Comparison of ENCODE assay signal across 12 cellular contexts in genomic region chr2:212908031-212908430, GRCh38.
A peak's percentile ranks its signal among the peaks of the same experiment; 100 is the strongest.
DNase-seq lines count a peak whose midpoint lies in the region; ATAC-seq lines count a peak whose summit lies in the region.
"Had no signal": no experiment of that assay in that cellular context is flagged by ENCODE, and none has a peak within 500 bp of the region (broad histone marks: within the 10 kb centered on the region; RNA-seq: fewer than 3 reads in every experiment).

No MANE protein-coding gene starts in this region.

- H3K4me1 ChIP-seq in GM23248 (ENCODE audit: insufficient read depth), result peaks cover 42% of the 10 kb centered on the region
- peaks cover 49% of the 10 kb centered on the region for H3K4me1 ChIP-seq in adipocyte (ENCODE audit: control insufficient read depth, insufficient read depth, low read length)

- in situ Hi-C loops in GM23248 (cut with MboI), result no loop called here

- H3K9me3 ChIP-seq in GM23248 (ENCODE audit: low read depth) (no peaks in the 10 kb centered on the region), adipocyte (ENCODE audit: control insufficient read depth, low read length) (no peaks in the 10 kb centered on the region)
- H3K9me3 ChIP-seq: A549 had no signal

- H3K36me3 ChIP-seq in GM23248 (ENCODE audit: low read depth) (no peaks in the 10 kb centered on the region), adipocyte (ENCODE audit: control insufficient read depth, insufficient read depth, low read length, severe bottlenecking) (no peaks in the 10 kb centered on the region)
- H3K36me3 ChIP-seq: BLaER1 treated with 17β-estradiol and CSF1 and Interleukin-3, amounts not matched to agents 10 nM and 100 nM had no signal

- H3K27me3 ChIP-seq in GM23248 (replicated peaks; ENCODE audit: insufficient read depth) (no peaks in the 10 kb centered on the region), adipocyte (replicated peaks; ENCODE audit: control insufficient read depth, insufficient read depth, low read length) (no peaks in the 10 kb centered on the region)
- H3K27me3 ChIP-seq: BLaER1 treated with 17β-estradiol and CSF1 and Interleukin-3, amounts not matched to agents 10 nM and 100 nM had no signal

- no peaks in the 10 kb centered on the region for H3K36me3 Mint-ChIP-seq in naive thymus-derived CD8-positive, alpha-beta T cell

- H3K9me2 ChIP-seq in GM23248 (ENCODE audit: insufficient read depth), result no peaks in the 10 kb centered on the region

- H3K9me3 Mint-ChIP-seq in naive thymus-derived CD8-positive, alpha-beta T cell, result no peaks in the 10 kb centered on the region

- no peaks in the 10 kb centered on the region for H4K20me1 ChIP-seq in GM23248 (ENCODE audit: insufficient read depth)
- H4K20me1 ChIP-seq: BLaER1 treated with 17β-estradiol and CSF1 and Interleukin-3, amounts not matched to agents 10 nM and 100 nM had no signal

- intact Hi-C loops in left colon (cut with DNase I, micrococcal nuclease), result no loop called here

- WGBS in GM23248 (ENCODE audit: low coverage in 1 of 2, low lambda C conversion rate in 2 of 2, missing lambda C conversion rate in 2 of 2), 2 experiments, result 80 to 81% methylated on average over 5 of the region's 5 CpGs

- H3K4me3 ChIP-seq in GM23248, result no peak overlapping the region
- H3K4me3 ChIP-seq in adipocyte (ENCODE audit: low read length), result no peak overlapping the region
- H3K4me3 ChIP-seq: A549; BLaER1 treated with 17β-estradiol and CSF1 and Interleukin-3, amounts not matched to agents 10 nM and 100 nM had no signal

- peaks cover 0 to 6% (median 3%) of the 10 kb centered on the region in 4 donors for H3K4me1 Mint-ChIP-seq in naive thymus-derived CD8-positive, alpha-beta T cell

- peaks cover 23% of the 10 kb centered on the region for H3F3A ChIP-seq in GM23248 (ENCODE audit: insufficient read depth)

- DNase-seq in GM23248 (no peak), adipocyte (ENCODE audit: low read depth) (no peak), fibroblast of peridontal ligament (ENCODE audit: extremely low read depth) (peak; percentile 68), HK-2 (ENCODE audit: unreplicated experiment) (no peak), left colon (no peak)
- DNase-seq in naive thymus-derived CD8-positive, alpha-beta T cell, result no peak
- DNase-seq: Calu3; CD4-positive, CD25-positive, alpha-beta regulatory T cell; DMS 273 treated with DMSO at 0.1 percent for 48 hours had no signal

- no peak overlapping the region for H2AFZ ChIP-seq in GM23248

- H3K79me2 ChIP-seq in GM23248 (ENCODE audit: insufficient read depth), result no peaks in the 10 kb centered on the region

- no peak overlapping the region for H3K4me2 ChIP-seq in GM23248 (ENCODE audit: unreplicated experiment)
- H3K4me2 ChIP-seq: A549; BLaER1 treated with 17β-estradiol and CSF1 and Interleukin-3, amounts not matched to agents 10 nM and 100 nM had no signal

- H3K9ac ChIP-seq in GM23248 (no peak overlapping the region), adipocyte (ENCODE audit: low read length) (peak overlapping the region; percentile 8)
- H3K9ac ChIP-seq: BLaER1 treated with 17β-estradiol and CSF1 and Interleukin-3, amounts not matched to agents 10 nM and 100 nM had no signal

- H3K27me3 Mint-ChIP-seq in naive thymus-derived CD8-positive, alpha-beta T cell, result no peaks in the 10 kb centered on the region
- H3K27me3 Mint-ChIP-seq: CD4-positive, CD25-positive, alpha-beta regulatory T cell had no signal

- no peak overlapping the region for H3K27ac Mint-ChIP-seq in naive thymus-derived CD8-positive, alpha-beta T cell
- H3K27ac Mint-ChIP-seq: CD4-positive, CD25-positive, alpha-beta regulatory T cell had no signal

- no peak for ATAC-seq in naive thymus-derived CD8-positive, alpha-beta T cell
- no peak for ATAC-seq in left colon
- ATAC-seq: A549, HCT116 had no signal

- POLR2A ChIA-PET in naive thymus-derived CD8-positive, alpha-beta T cell (lab: Charles Lee), result no interaction called here

- H3K27ac ChIP-seq in GM23248, result 0 out of 2 replicates have a peak overlapping the region, but pooled peaks have one; percentile 5
- H3K27ac ChIP-seq: A549; BLaER1 treated with 17β-estradiol and CSF1 and Interleukin-3, amounts not matched to agents 10 nM and 100 nM had no signal

- H3K4me3 Mint-ChIP-seq in naive thymus-derived CD8-positive, alpha-beta T cell, result no peak overlapping the region
- H3K4me3 Mint-ChIP-seq: CD4-positive, CD25-positive, alpha-beta regulatory T cell had no signal
